ENCODE assay signal across 24 cellular contexts in genomic region chr20:443223-443793, GRCh38.
"Had no signal": no experiment of that assay in that cellular context is flagged by ENCODE, and none has a peak within 500 bp of the region (broad histone marks: within the 10 kb centered on the region; RNA-seq: fewer than 3 reads in every experiment).

No MANE protein-coding gene starts in this region.

- H3K27me3 Mint-ChIP-seq: activated naive CD8-positive, alpha-beta T cell treated with anti-CD3 and anti-CD28 coated beads, Interleukin-2, amount 50 U/mL, for 24 hours; effector memory CD8-positive, alpha-beta T cell; naive B cell; T-cell had no signal

- DNase-seq: activated CD4-positive, alpha-beta T cell treated with anti-CD3 and anti-CD28 coated beads, Interleukin-2, amount 50 U/mL, for 48 hours; activated effector memory CD4-positive, alpha-beta T cell treated with Interleukin-2 at 50 U/mL for 16 hours; activated naive CD4-positive, alpha-beta T cell treated with anti-CD3 and anti-CD28 coated beads, Interleukin-2, amount 50 U/mL, for 16 hours; activated naive CD8-positive, alpha-beta T cell treated with anti-CD3 and anti-CD28 coated beads, Interleukin-2, amount 50 U/mL, for 24 hours; activated T-cell treated with anti-CD3 and anti-CD28 coated beads, Interleukin-2, amount 50 U/mL, for 4 hours; body of pancreas; effector memory CD8-positive, alpha-beta T cell; esophagus squamous epithelium; hypothalamus; left ventricle myocardium superior; mammary epithelial cell; naive B cell; occipital lobe; SK-N-SH; spleen; stimulated activated CD4-positive, alpha-beta T cell treated with anti-CD3 and anti-CD28 coated beads, Interleukin-4, amount 100 ng/mL, for 1 hour; stimulated activated naive CD8-positive, alpha-beta T cell treated with anti-CD3 and anti-CD28 coated beads, Interleukin-15, Interleukin-2, amounts not matched to agents 100 U/mL and 50 U/mL, for 24 hours; T-cell; thyroid gland had no signal

- H3K4me3 Mint-ChIP-seq: activated naive CD8-positive, alpha-beta T cell treated with anti-CD3 and anti-CD28 coated beads, Interleukin-2, amount 50 U/mL, for 24 hours; activated T-cell treated with anti-CD3 and anti-CD28 coated beads, Interleukin-2, amount 50 U/mL, for 4 hours; effector memory CD8-positive, alpha-beta T cell; naive B cell; neural crest cell; T-cell had no signal

- H3K9me3 Mint-ChIP-seq: activated naive CD8-positive, alpha-beta T cell treated with anti-CD3 and anti-CD28 coated beads, Interleukin-2, amount 50 U/mL, for 24 hours; activated T-cell treated with anti-CD3 and anti-CD28 coated beads, Interleukin-2, amount 50 U/mL, for 4 hours; effector memory CD8-positive, alpha-beta T cell; naive B cell; neural crest cell; T-cell had no signal

- H3K4me1 ChIP-seq: body of pancreas, prostate gland had no signal

- H3K27ac ChIP-seq: body of pancreas, esophagus squamous epithelium, gastroesophageal sphincter, prostate gland, right atrium auricular region, spleen, thyroid gland had no signal

- H3K4me3 ChIP-seq: body of pancreas, dorsolateral prefrontal cortex, esophagus squamous epithelium, gastroesophageal sphincter, prostate gland, right atrium auricular region, spleen, thyroid gland had no signal

- ATAC-seq: activated naive CD8-positive, alpha-beta T cell treated with anti-CD3 and anti-CD28 coated beads, Interleukin-2, amount 50 U/mL, for 24 hours; activated T-cell treated with anti-CD3 and anti-CD28 coated beads, Interleukin-2, amount 50 U/mL, for 4 hours; body of pancreas; effector memory CD8-positive, alpha-beta T cell; gastroesophageal sphincter; stimulated activated naive CD8-positive, alpha-beta T cell treated with anti-CD3 and anti-CD28 coated beads, Interleukin-15, Interleukin-2, amounts not matched to agents 100 U/mL and 50 U/mL, for 24 hours; T-cell had no signal

- H3K27me3 ChIP-seq: body of pancreas, dorsolateral prefrontal cortex, esophagus squamous epithelium, gastroesophageal sphincter, right atrium auricular region, spleen, thyroid gland had no signal

- H3K9ac ChIP-seq: SK-N-SH had no signal

- H3K27ac Mint-ChIP-seq: activated naive CD8-positive, alpha-beta T cell treated with anti-CD3 and anti-CD28 coated beads, Interleukin-2, amount 50 U/mL, for 24 hours; T-cell had no signal

- H3K9me3 ChIP-seq: body of pancreas, esophagus squamous epithelium, gastroesophageal sphincter, prostate gland, right atrium auricular region, SK-N-SH, spleen, thyroid gland had no signal
